ENCODE assay signal across 35 cellular contexts in the genomic region with DNA sequence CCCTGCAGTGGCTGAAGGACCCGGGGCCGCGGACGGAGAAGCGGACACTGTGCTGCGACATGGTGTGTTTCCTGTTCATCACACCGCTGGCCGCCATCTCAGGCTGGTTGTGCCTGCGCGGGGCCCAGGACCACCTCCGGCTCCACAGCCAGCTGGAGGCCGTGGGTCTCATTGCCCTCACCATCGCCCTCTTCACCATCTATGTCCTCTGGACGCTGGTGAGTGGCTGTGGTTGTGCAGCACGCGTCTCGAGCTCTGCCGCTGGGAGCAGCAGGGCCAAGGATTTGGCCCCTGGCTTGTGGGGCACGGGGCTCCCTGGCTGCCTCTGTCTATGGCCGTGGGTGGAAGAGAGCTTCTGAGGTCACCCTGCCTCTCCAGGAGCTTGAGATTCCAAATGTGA.
"Had no signal": no experiment of that assay in that cellular context is flagged by ENCODE, and none has a peak within 500 bp of the region (broad histone marks: within the 10 kb centered on the region; RNA-seq: fewer than 3 reads in every experiment).

No MANE protein-coding gene starts in this region.

- H3K27me3 ChIP-seq: cardiac muscle cell had no signal

- H3K4me3 ChIP-seq: cardiac muscle cell, PC-9 had no signal

- FAIRE-seq: RCC 7860 had no signal

- H3K27ac Mint-ChIP-seq: activated CD4-positive, alpha-beta memory T cell treated with anti-CD3 and anti-CD28 coated beads, Interleukin-2, amount 10 ng/mL, durations not matched to agents 7 days and 5 days; activated CD8-positive, alpha-beta memory T cell treated with anti-CD3 and anti-CD28 coated beads, Interleukin-2, amount 10 ng/mL, durations not matched to agents 7 days and 5 days; activated naive CD8-positive, alpha-beta T cell treated with anti-CD3 and anti-CD28 coated beads for 36 hours; T-cell; T-helper 17 cell had no signal

- H3K4me3 Mint-ChIP-seq: activated CD4-positive, alpha-beta memory T cell treated with anti-CD3 and anti-CD28 coated beads, Interleukin-2, amount 10 ng/mL, durations not matched to agents 7 days and 5 days; activated CD8-positive, alpha-beta memory T cell treated with anti-CD3 and anti-CD28 coated beads, Interleukin-2, amount 10 ng/mL, durations not matched to agents 7 days and 5 days; activated naive CD8-positive, alpha-beta T cell treated with anti-CD3 and anti-CD28 coated beads for 36 hours; T-cell; T-helper 17 cell had no signal

- H3K27ac ChIP-seq: cardiac muscle cell, KMS-11, PC-9, RWPE1, VCaP had no signal

- H3K36me3 Mint-ChIP-seq: activated CD8-positive, alpha-beta memory T cell treated with anti-CD3 and anti-CD28 coated beads, Interleukin-2, amount 10 ng/mL, durations not matched to agents 7 days and 5 days had no signal

- ATAC-seq: activated CD8-positive, alpha-beta memory T cell treated with anti-CD3 and anti-CD28 coated beads, Interleukin-2, amount 10 ng/mL, durations not matched to agents 7 days and 5 days; Right ventricle myocardium inferior; SK-N-SH treated with all-trans-retinoic acid at 6 μM for 48 hours; T-cell; T-helper 17 cell had no signal

- H3K4me1 Mint-ChIP-seq: activated CD8-positive, alpha-beta memory T cell treated with anti-CD3 and anti-CD28 coated beads, Interleukin-2, amount 10 ng/mL, durations not matched to agents 7 days and 5 days; T-helper 17 cell had no signal

- H3K27me3 Mint-ChIP-seq: activated CD4-positive, alpha-beta memory T cell treated with anti-CD3 and anti-CD28 coated beads, Interleukin-2, amount 10 ng/mL, durations not matched to agents 7 days and 5 days; activated CD8-positive, alpha-beta memory T cell treated with anti-CD3 and anti-CD28 coated beads, Interleukin-2, amount 10 ng/mL, durations not matched to agents 7 days and 5 days; activated naive CD8-positive, alpha-beta T cell treated with anti-CD3 and anti-CD28 coated beads for 36 hours; T-cell; T-helper 17 cell had no signal

- H3K4me2 ChIP-seq: KMS-11, PC-9 had no signal

- DNase-seq: activated CD4-positive, alpha-beta memory T cell treated with anti-CD3 and anti-CD28 coated beads, Interleukin-2, amount 10 ng/mL, durations not matched to agents 7 days and 5 days; activated CD4-positive, alpha-beta T cell treated with anti-CD3 and anti-CD28 coated beads for 1 hour; activated CD4-positive, alpha-beta T cell treated with anti-CD3 and anti-CD28 coated beads for 48 hours; activated CD4-positive, CD25-positive, alpha-beta regulatory T cell; activated CD8-positive, alpha-beta memory T cell treated with anti-CD3 and anti-CD28 coated beads for 24 hours; activated CD8-positive, alpha-beta memory T cell treated with anti-CD3 and anti-CD28 coated beads, Interleukin-2, amount 10 ng/mL, durations not matched to agents 7 days and 5 days; activated CD8-positive, alpha-beta memory T cell treated with anti-CD3 and anti-CD28 coated beads, Interleukin-2, amount 50 U/mL, for 48 hours; activated effector memory CD4-positive, alpha-beta T cell treated with anti-CD3 and anti-CD28 coated beads, Interleukin-2, amount 50 U/mL, for 16 hours; activated naive CD4-positive, alpha-beta T cell; activated naive CD8-positive, alpha-beta T cell treated with anti-CD3 and anti-CD28 coated beads for 36 hours; activated T-cell treated with anti-CD3 and anti-CD28 coated beads, Interleukin-2, amount 50 U/mL, for 48 hours; amniotic stem cell; aorta; NCI-H1092 treated with DMSO at 0.1 percent for 48 hours; NCI-H1417; NCI-H146; NCI-H187; NCI-H2029 treated with DMSO at 0.1 percent for 48 hours; NCI-H2171 treated with DMSO at 0.1 percent for 48 hours; NCI-H226; NCI-H446 treated with DMSO at 0.1 percent for 48 hours; NCI-H524; NK-92 treated with Interleukin-12 subunit alpha and Interleukin-12 subunit beta, amount 100 ng/mL, for 24 hours; PC-9; SIG-M5; T-cell; T-helper 17 cell; T-helper 9 cell had no signal

- H3K9me3 Mint-ChIP-seq: activated CD4-positive, alpha-beta memory T cell treated with anti-CD3 and anti-CD28 coated beads, Interleukin-2, amount 10 ng/mL, durations not matched to agents 7 days and 5 days; activated naive CD8-positive, alpha-beta T cell treated with anti-CD3 and anti-CD28 coated beads for 36 hours; T-cell had no signal

- H3K36me3 ChIP-seq: cardiac muscle cell had no signal

- H3K9ac ChIP-seq: KMS-11 had no signal

- H2AFZ ChIP-seq: PC-9 had no signal
